13 cellular contexts compared by ENCODE assay signal in the genomic region with DNA sequence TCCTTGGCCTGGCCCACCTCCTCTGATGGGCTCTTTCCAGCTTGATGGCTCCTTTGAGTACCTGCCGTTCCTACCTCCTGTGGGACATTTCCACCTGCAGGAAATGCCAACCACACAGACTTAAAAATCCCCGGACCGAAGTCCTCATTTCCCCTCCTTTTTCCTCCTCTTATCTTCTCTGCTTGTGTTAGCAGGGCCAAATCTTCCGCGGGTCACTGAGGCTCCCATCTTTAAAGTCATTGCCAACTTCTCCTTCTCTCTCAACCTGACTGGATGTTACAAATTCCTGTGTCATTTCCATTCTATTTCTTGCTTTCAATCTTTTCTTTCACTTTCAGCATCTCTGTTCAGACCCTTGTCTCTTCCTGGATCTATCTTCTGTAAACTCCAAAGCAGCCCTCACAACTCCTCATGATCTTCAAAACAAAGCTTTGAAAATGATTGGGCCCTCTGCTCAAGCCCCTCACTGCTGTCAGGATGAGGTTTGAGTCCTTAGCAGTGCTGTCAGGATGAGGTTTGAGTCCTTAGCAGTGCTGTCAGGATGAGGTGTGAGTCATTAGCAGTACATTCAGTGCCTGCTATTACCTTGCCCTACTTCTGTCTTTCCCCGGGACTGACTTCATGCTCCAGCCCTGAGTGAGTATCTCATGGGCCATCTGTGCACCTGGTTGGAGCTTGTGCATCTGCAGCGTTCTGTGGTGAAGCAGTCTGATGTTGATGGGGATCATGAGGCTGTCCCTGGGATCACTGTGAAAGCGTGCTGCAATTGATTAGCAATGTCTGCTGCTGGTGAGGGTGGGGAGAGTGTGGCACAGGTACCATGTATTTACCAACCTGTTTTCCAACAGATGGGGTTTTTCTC.
DNase-seq lines count a peak whose midpoint lies in the region; ATAC-seq, FAIRE-seq and TF ChIP-seq lines count a peak whose summit lies in the region.
"Had no signal": no experiment of that assay in that cellular context is flagged by ENCODE, and none has a peak within 500 bp of the region (broad histone marks: within the 10 kb centered on the region; RNA-seq: fewer than 3 reads in every experiment).

No MANE protein-coding gene starts in this region.

- H3K27me3 Mint-ChIP-seq in CD4-positive, alpha-beta memory T cell: peaks cover 0 to 2% of the 10 kb centered on the region in 2 donors
- H3K27me3 Mint-ChIP-seq in activated T-cell treated with anti-CD3 and anti-CD28 coated beads, Interleukin-2, amount 50 U/mL, for 72 hours (ENCODE audit: low read depth): no peaks in the 10 kb centered on the region

- TF ChIP-seq POLR2A in GM12892 (IDR thresholded peaks at IDR 0.05; ENCODE audit: low read depth, low read length): no peak

- no peaks in the 10 kb centered on the region for H3K27me3 ChIP-seq in CD4-positive, alpha-beta memory T cell (ENCODE audit: insufficient read depth, low read length)
- H3K27me3 ChIP-seq: right atrium auricular region had no signal

- DNase-seq in CD4-positive, alpha-beta memory T cell: no peak
- DNase-seq in GM12892 (ENCODE audit: insufficient read length): no peak
- DNase-seq in activated T-cell treated with anti-CD3 and anti-CD28 coated beads, Interleukin-2, amount 50 U/mL, for 72 hours: no peak
- DNase-seq in mucosa of descending colon: no peak
- no peak for DNase-seq in dedifferentiated amniotic fluid mesenchymal stem cell (ENCODE audit: extremely low spot score)
- DNase-seq in foreskin fibroblast: no peak
- DNase-seq: activated gamma-delta T cell treated with Interleukin-2 at 50 U/mL for 16 hours, cerebellar nuclear complex, NCI-H1092 treated with DMSO at 0.1 percent for 48 hours had no signal

- intact Hi-C loops in CD4-positive, alpha-beta memory T cell (cut with micrococcal nuclease): no loop called here
- intact Hi-C loops in mucosa of descending colon (cut with DNase I, micrococcal nuclease): no loop called here

- H3K9me3 ChIP-seq in CD4-positive, alpha-beta memory T cell (ENCODE audit: control insufficient read depth in 1 of 2, low read length in 2 of 2): no peaks in the 10 kb centered on the region
- H3K9me3 ChIP-seq in mucosa of descending colon: no peaks in the 10 kb centered on the region
- H3K9me3 ChIP-seq: right atrium auricular region had no signal

- TF ChIP-seq CTCF in mucosa of descending colon (IDR thresholded peaks at IDR 0.05) (no peak), foreskin fibroblast (IDR thresholded peaks at IDR 0.05; ENCODE audit: low read depth, low read length) (no peak)

- ATAC-seq in activated T-cell treated with anti-CD3 and anti-CD28 coated beads, Interleukin-2, amount 50 U/mL, for 72 hours (replicated peaks in 1 of 2): peak; percentile 73 to 77
- ATAC-seq in mucosa of descending colon (peak; percentile 62), GM21529 (IDR thresholded peaks at IDR 0.05; ENCODE audit: unreplicated experiment) (no peak), HG02678 (IDR thresholded peaks at IDR 0.05; ENCODE audit: unreplicated experiment) (no peak)

- POLR2A ChIA-PET in CD4-positive, alpha-beta memory T cell (lab: Charles Lee; ENCODE audit: partially characterized antibody): no interaction called here

- peaks cover 8 to 25% (median 18%) of the 10 kb centered on the region in 4 donors for H3K4me1 Mint-ChIP-seq in CD4-positive, alpha-beta memory T cell
- H3K4me1 Mint-ChIP-seq in activated T-cell treated with anti-CD3 and anti-CD28 coated beads, Interleukin-2, amount 50 U/mL, for 72 hours (ENCODE audit: low read depth): peaks cover 44% of the 10 kb centered on the region

- H3K36me3 Mint-ChIP-seq in CD4-positive, alpha-beta memory T cell: no peaks in the 10 kb centered on the region
- H3K36me3 Mint-ChIP-seq in activated T-cell treated with anti-CD3 and anti-CD28 coated beads, Interleukin-2, amount 50 U/mL, for 72 hours (ENCODE audit: insufficient read depth in 2 of 2): no peaks in the 10 kb centered on the region

- FAIRE-seq in GM12892 (lab: Jason Lieb, UNC): peak; percentile 96
- FAIRE-seq: TTC549 had no signal

- no peak overlapping the region for H3K27ac ChIP-seq in CD4-positive, alpha-beta memory T cell (ENCODE audit: low read depth, low read length)
- H3K27ac ChIP-seq: right atrium auricular region had no signal

- H3K4me3 ChIP-seq in CD4-positive, alpha-beta memory T cell (ENCODE audit: low read length in 2 of 2): no peak overlapping the region
- no peak overlapping the region for H3K4me3 ChIP-seq in mucosa of descending colon
- H3K4me3 ChIP-seq in foreskin fibroblast (ENCODE audit: low read depth in 1 of 2, low read length in 2 of 2): no peak overlapping the region
- H3K4me3 ChIP-seq: right atrium auricular region had no signal

- peak overlapping the region in 6 of 7 donors; percentile 0 to 70 (median 34) for H3K27ac Mint-ChIP-seq in CD4-positive, alpha-beta memory T cell
- peak overlapping the region; percentile 0 for H3K27ac Mint-ChIP-seq in activated T-cell treated with anti-CD3 and anti-CD28 coated beads, Interleukin-2, amount 50 U/mL, for 72 hours

- peak overlapping the region in 7 of 8 donors; percentile 6 to 70 (median 48) for H3K4me3 Mint-ChIP-seq in CD4-positive, alpha-beta memory T cell
- H3K4me3 Mint-ChIP-seq in activated T-cell treated with anti-CD3 and anti-CD28 coated beads, Interleukin-2, amount 50 U/mL, for 72 hours: peak overlapping the region; percentile 14 to 41

- peaks cover 0 to 2% (median 0%) of the 10 kb centered on the region in 8 donors for H3K9me3 Mint-ChIP-seq in CD4-positive, alpha-beta memory T cell
- H3K9me3 Mint-ChIP-seq in activated T-cell treated with anti-CD3 and anti-CD28 coated beads, Interleukin-2, amount 50 U/mL, for 72 hours: no peaks in the 10 kb centered on the region

- CTCF ChIA-PET in CD4-positive, alpha-beta memory T cell (lab: Charles Lee; ENCODE audit: partially characterized antibody): interaction anchor here (1.9 to 2.4 kb wide), 2 partner anchors 178 to 180 kb away, joined by 8 to 9 read pairs; no protein-coding TSS in a partner anchor

- H3K4me1 ChIP-seq in CD4-positive, alpha-beta memory T cell (ENCODE audit: insufficient read depth, low read length): peaks cover 15% of the 10 kb centered on the region
- H3K4me1 ChIP-seq in mucosa of descending colon (ENCODE audit: low read depth): no peaks in the 10 kb centered on the region
- H3K4me1 ChIP-seq: right atrium auricular region had no signal

- H3K36me3 ChIP-seq in CD4-positive, alpha-beta memory T cell (ENCODE audit: insufficient read depth, low read length): no peaks in the 10 kb centered on the region
- H3K36me3 ChIP-seq in mucosa of descending colon (ENCODE audit: low read depth): no peaks in the 10 kb centered on the region
- H3K36me3 ChIP-seq: right atrium auricular region had no signal

Comparison
In these comparisons a context has a peak if more than half of its experiments do, and no peak if none do; other contexts are left out.
1. ATAC-seq: peak in activated T-cell treated with anti-CD3 and anti-CD28 coated beads, Interleukin-2, amount 50 U/mL, for 72 hours (2 of 2) and mucosa of descending colon (single experiment); none in GM21529 (single experiment) and HG02678 (single experiment).